In genomic region chr4:99058228-99058627, GRCh38 we compare ENCODE assay signal across 24 cellular contexts. TPM values are rescaled to one million over a fixed set of nuclear protein-coding genes. Genes with fewer than 3 reads are reported as not detected.
DNase-seq lines count a peak whose midpoint lies in the region; ATAC-seq, FAIRE-seq and TF ChIP-seq lines count a peak whose summit lies in the region.
"Had no signal": no experiment of that assay in that cellular context is flagged by ENCODE, and none has a peak within 500 bp of the region (broad histone marks: within the 10 kb centered on the region; RNA-seq: fewer than 3 reads in every experiment).

No MANE protein-coding gene starts in this region.

- H2AFZ ChIP-seq in astrocyte (ENCODE audit: low read depth, low read length) = no peak overlapping the region
- H2AFZ ChIP-seq in keratinocyte (ENCODE audit: control insufficient read depth, low read length) = no peak overlapping the region
- H2AFZ ChIP-seq in smooth muscle cell (ENCODE audit: low read depth) = no peak overlapping the region
- H2AFZ ChIP-seq: GM23338 had no signal

- H3K9me3 ChIP-seq in astrocyte (ENCODE audit: insufficient read depth, low read depth, low read length) (no peaks in the 10 kb centered on the region), keratinocyte (ENCODE audit: control insufficient read depth, low read depth, low read length) (no peaks in the 10 kb centered on the region), smooth muscle cell (replicated peaks; ENCODE audit: low read depth) (no peaks in the 10 kb centered on the region)
- H3K9me3 ChIP-seq: BLaER1 had no signal

- peaks cover 20% of the 10 kb centered on the region for H3F3A ChIP-seq in smooth muscle cell (ENCODE audit: low read depth)

- 83% methylated on average over 2 of the region's 2 CpGs for WGBS in smooth muscle cell (ENCODE audit: low lambda C conversion rate)

- no peak for TF ChIP-seq CTCF in astrocyte (IDR thresholded peaks at IDR 0.05; ENCODE audit: insufficient read depth, low read depth, low read length)
- TF ChIP-seq CTCF in keratinocyte (optimal IDR thresholded peaks at IDR 0.05 in 1 of 3, IDR thresholded peaks at IDR 0.05 in 1 of 3, conservative IDR thresholded peaks at IDR 0.05 in 1 of 3; ENCODE audit: extremely low read depth in 1 of 3, insufficient read depth in 2 of 3, low read length in 3 of 3) = no peak
- no peak for TF ChIP-seq CTCF in smooth muscle cell (IDR thresholded peaks at IDR 0.05; ENCODE audit: borderline replicate concordance, insufficient read depth, poor library complexity, severe bottlenecking)
- TF ChIP-seq CTCF in GM10248 (IDR thresholded peaks at IDR 0.05; ENCODE audit: control extremely low read depth, extremely low read depth, low read depth, missing control alignments) = no peak

- FAIRE-seq in astrocyte (lab: Jason Lieb, UNC) (no peak), keratinocyte (lab: Jason Lieb, UNC) (peak; percentile 76)
- FAIRE-seq: D721Med, GM18507, HTR-8/SVneo had no signal

- peaks cover 43% of the 10 kb centered on the region for H3K4me1 Mint-ChIP-seq in astrocyte (ENCODE audit: low read depth, unreplicated experiment)

- ATAC-seq in Right ventricle myocardium superior (ENCODE audit: poor library complexity) = peak; percentile 74
- no peak for ATAC-seq in GM18870 (IDR thresholded peaks at IDR 0.05; ENCODE audit: unreplicated experiment)
- ATAC-seq: GM23338 had no signal

- H3K36me3 Mint-ChIP-seq in astrocyte (ENCODE audit: low read depth, unreplicated experiment) = peaks cover 10% of the 10 kb centered on the region

- no peaks in the 10 kb centered on the region for H3K27me3 Mint-ChIP-seq in astrocyte (ENCODE audit: low read depth, unreplicated experiment)
- H3K27me3 Mint-ChIP-seq: CD4-positive, CD25-positive, alpha-beta regulatory T cell had no signal

- H3K36me3 ChIP-seq in astrocyte (ENCODE audit: insufficient read depth, low read length) (peaks cover 20% of the 10 kb centered on the region), keratinocyte (ENCODE audit: control insufficient read depth in 2 of 2, extremely low read depth in 1 of 2, insufficient read depth in 2 of 2, low read length in 2 of 2) (peaks cover 12 to 18% of the 10 kb centered on the region in 2 experiments), smooth muscle cell (ENCODE audit: low read depth) (no peaks in the 10 kb centered on the region)

- H3K27ac Mint-ChIP-seq in astrocyte (ENCODE audit: unreplicated experiment) = peak overlapping the region; percentile 84
- H3K27ac Mint-ChIP-seq: GM23338, H9 had no signal

- intact Hi-C loops in Right ventricle myocardium superior (cut with DNase I) (no loop called here), cardiac septum (cut with DNase I) (loop anchor here (2.0 to 10.0 kb wide), 4 partner anchors 31 to 591 kb away; partner anchors contain the start of genes ADH5 and EIF4E)

- H3K9ac ChIP-seq in astrocyte (ENCODE audit: low read length) (no peak overlapping the region), keratinocyte (ENCODE audit: control insufficient read depth, extremely low read depth, insufficient read depth, low read length) (no peak overlapping the region), smooth muscle cell (ENCODE audit: low read depth) (no peak overlapping the region)
- H3K9ac ChIP-seq: BLaER1 had no signal

- H3K4me1 ChIP-seq in astrocyte (ENCODE audit: insufficient read depth, low read length) (peaks cover 24% of the 10 kb centered on the region), keratinocyte (ENCODE audit: control insufficient read depth, extremely low read depth, insufficient read depth, low read length) (peaks cover 23% of the 10 kb centered on the region), smooth muscle cell (ENCODE audit: low read depth) (peaks cover 16% of the 10 kb centered on the region)

- peak; percentile 60 for DNase-seq in Right ventricle myocardium superior
- no peak for DNase-seq in cardiac septum (ENCODE audit: low spot score)
- DNase-seq in astrocyte (ENCODE audit: low read depth) = no peak
- no peak for DNase-seq in keratinocyte (ENCODE audit: low read depth, low spot score)
- DNase-seq in smooth muscle cell (lab: John Stamatoyannopoulos, UW; ENCODE audit: unreplicated experiment) = no peak
- DNase-seq in activated effector memory CD4-positive, alpha-beta T cell treated with Interleukin-2 at 50 U/mL for 16 hours = no peak
- no peak for DNase-seq in GM10248 (ENCODE audit: extremely low spot score)
- DNase-seq: CD4-positive, CD25-positive, alpha-beta regulatory T cell; H9; KBM-7; MV-4-11; NCI-H1105; NCI-H146; NCI-H1930; NCI-H446; NCI-H524 treated with DMSO at 0.1 percent for 48 hours; NCI-H774; SHP77 had no signal

- H4K20me1 ChIP-seq in astrocyte (ENCODE audit: insufficient read depth, low read length) (no peaks in the 10 kb centered on the region), keratinocyte (ENCODE audit: control insufficient read depth, extremely low read depth, insufficient read depth, low read length) (no peaks in the 10 kb centered on the region), smooth muscle cell (ENCODE audit: low read depth) (no peaks in the 10 kb centered on the region)
- H4K20me1 ChIP-seq: BLaER1 had no signal

- no peak overlapping the region for H3K4me2 ChIP-seq in astrocyte (ENCODE audit: low read length)
- H3K4me2 ChIP-seq in keratinocyte (ENCODE audit: control insufficient read depth, extremely low read depth, insufficient read depth, low read depth, low read length) = no peak overlapping the region
- no peak overlapping the region for H3K4me2 ChIP-seq in smooth muscle cell
- H3K4me2 ChIP-seq: BLaER1, GM23338 had no signal

- no peaks in the 10 kb centered on the region for H3K9me1 ChIP-seq in keratinocyte (ENCODE audit: control insufficient read depth, extremely low read depth, insufficient read depth, low read length)

- dilution Hi-C loops in keratinocyte (cut with MboI; ENCODE audit: extremely low pct_ligation_motif_present, low sequenced_read_pairs) = no loop called here

- no peak overlapping the region for H3K27ac ChIP-seq in astrocyte (ENCODE audit: low read depth, low read length)
- H3K27ac ChIP-seq in keratinocyte (ENCODE audit: control insufficient read depth, insufficient read depth, low read length) = no peak overlapping the region
- H3K27ac ChIP-seq in smooth muscle cell (ENCODE audit: low read depth) = peak overlapping the region; percentile 95
- H3K27ac ChIP-seq: BLaER1 had no signal

- H3K9me3 Mint-ChIP-seq in astrocyte (ENCODE audit: unreplicated experiment) = peaks cover 2% of the 10 kb centered on the region
- H3K9me3 Mint-ChIP-seq: CD4-positive, CD25-positive, alpha-beta regulatory T cell; GM23338; H9 had no signal

- POLR2A ChIA-PET in GM10248 (lab: Yijun Ruan, JAX) = no interaction called here

- H3K4me3 Mint-ChIP-seq in astrocyte (ENCODE audit: unreplicated experiment) = no peak overlapping the region
- H3K4me3 Mint-ChIP-seq: CD4-positive, CD25-positive, alpha-beta regulatory T cell; GM23338; H9 had no signal

- H3K79me2 ChIP-seq in astrocyte (ENCODE audit: insufficient read depth, low read length) = no peaks in the 10 kb centered on the region
- peaks cover 8% of the 10 kb centered on the region for H3K79me2 ChIP-seq in keratinocyte (ENCODE audit: control insufficient read depth, insufficient read depth, low read length)
- H3K79me2 ChIP-seq in smooth muscle cell (ENCODE audit: low read depth) = no peaks in the 10 kb centered on the region

- H3K4me3 ChIP-seq in astrocyte (ENCODE audit: insufficient read depth, low read depth, low read length) = no peak overlapping the region
- H3K4me3 ChIP-seq in keratinocyte (ENCODE audit: control insufficient read depth in 2 of 3, extremely low read depth in 1 of 3, insufficient read depth in 2 of 3, low read depth in 1 of 3, low read length in 3 of 3) = no peak overlapping the region
- no peak overlapping the region for H3K4me3 ChIP-seq in smooth muscle cell
- H3K4me3 ChIP-seq: BLaER1, GM23338 had no signal

- CTCF ChIA-PET in GM10248 (lab: Yijun Ruan, JAX) = interaction anchor here (1.2 to 10.5 kb wide), 2 partner anchors 10 to 63 kb away, joined by 3 to 165 read pairs; partner anchors contain the start of gene METAP1

- H3K27me3 ChIP-seq in astrocyte (ENCODE audit: insufficient read depth, low read length) = no peaks in the 10 kb centered on the region
- no peaks in the 10 kb centered on the region for H3K27me3 ChIP-seq in keratinocyte (ENCODE audit: control insufficient read depth, extremely low read depth, insufficient read depth, low read length)
- no peaks in the 10 kb centered on the region for H3K27me3 ChIP-seq in smooth muscle cell (ENCODE audit: low read depth)
- H3K27me3 ChIP-seq: BLaER1 had no signal

RNA-seq across cellular contexts. Expression of gene ADH5, which starts 30.4 kb away (rescaled TPM):
- total RNA-seq in Right ventricle myocardium superior = 197 TPM
- total RNA-seq in cardiac septum = 132 TPM
- total RNA-seq in astrocyte = 187 and 210 TPM in 2 replicates
- polyA plus RNA-seq in keratinocyte = 238 to 314 TPM (median 260 TPM) in 3 replicates
- 44.4 TPM for polyA plus RNA-seq in keratinocyte (2011; ENCODE audit: low read depth)
- polyA plus RNA-seq in keratinocyte (2011; cell fraction: cytosol; rRNA removed) = 180 and 286 TPM in 2 replicates
- polyA plus RNA-seq in keratinocyte (2011; cell fraction: nucleus; rRNA removed) = 225 and 271 TPM in 2 replicates
- polyA plus RNA-seq in keratinocyte (2012; ENCODE audit: low replicate concordance) = 123 and 183 TPM in 2 replicates
- polyA minus RNA-seq in keratinocyte = 60.1 to 223 TPM (median 174 TPM) in 3 replicates
- polyA minus RNA-seq in keratinocyte (2011; cell fraction: cytosol; rRNA and poly(A)+ RNA removed) = 80.8 TPM
- 51.1 and 93.1 TPM in 2 replicates for polyA minus RNA-seq in keratinocyte (2011; cell fraction: nucleus; rRNA and poly(A)+ RNA removed)
- total RNA-seq in smooth muscle cell = 128 and 132 TPM in 2 replicates
- 137 and 150 TPM in 2 replicates for polyA plus RNA-seq in smooth muscle cell
